9 cellular contexts compared by ENCODE assay signal in the genomic region with DNA sequence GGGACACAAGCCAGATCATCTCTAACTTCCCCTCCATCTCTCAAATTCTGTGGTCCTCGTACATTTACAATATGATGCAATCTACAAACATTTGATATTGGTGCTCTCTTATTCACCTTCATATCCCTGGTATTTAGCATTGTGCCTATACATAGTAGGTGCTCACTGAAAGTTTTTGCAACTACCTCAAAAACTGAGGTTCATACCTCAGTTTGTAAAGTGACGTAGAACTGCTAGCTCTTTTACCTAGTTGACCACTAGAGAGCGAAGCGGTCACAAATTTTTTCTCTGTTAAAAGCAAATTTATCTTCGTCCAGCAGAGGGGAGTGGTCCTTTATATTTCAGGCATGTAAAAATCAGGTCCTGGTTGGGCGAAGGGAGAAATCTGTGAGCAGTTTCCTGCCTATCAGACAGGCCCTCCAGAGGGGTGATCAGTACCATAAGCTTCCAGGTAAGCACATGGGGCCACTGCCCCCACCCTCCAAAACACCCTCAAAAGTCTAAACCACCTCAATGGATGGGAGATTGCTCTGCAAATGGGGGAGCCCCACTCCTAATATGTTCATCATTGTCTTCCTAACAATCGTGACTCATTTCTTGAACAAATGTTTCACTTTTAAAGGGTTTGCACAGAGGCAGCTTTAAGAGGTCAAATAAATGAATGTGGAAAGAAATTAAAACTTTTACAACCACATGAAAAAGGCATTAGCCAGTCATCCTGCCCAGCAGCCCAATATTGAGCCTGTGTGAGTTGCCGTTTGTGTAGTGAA. TPM values are rescaled to one million over a fixed set of nuclear protein-coding genes. Genes with fewer than 3 reads are reported as not detected.
DNase-seq lines count a peak whose midpoint lies in the region; ATAC-seq and TF ChIP-seq lines count a peak whose summit lies in the region.
"Had no signal": no experiment of that assay in that cellular context is flagged by ENCODE, and none has a peak within 500 bp of the region (broad histone marks: within the 10 kb centered on the region; RNA-seq: fewer than 3 reads in every experiment).

No MANE protein-coding gene starts in this region.

- no peak overlapping the region for H2AFZ ChIP-seq in H9 (ENCODE audit: low read length)

- H3K4ac ChIP-seq in H9 (ENCODE audit: low read depth, low read length): no peak overlapping the region

- H3K79me2 ChIP-seq in H9 (ENCODE audit: insufficient read depth, low read length): no peaks in the 10 kb centered on the region

- no peaks in the 10 kb centered on the region for H3K79me1 ChIP-seq in H9 (ENCODE audit: insufficient read depth, low read depth, low read length, poor library complexity, severe bottlenecking)

- H3K14ac ChIP-seq in H9 (ENCODE audit: insufficient read depth, low read length): no peak overlapping the region

- H3K4me3 ChIP-seq in NB4 (ENCODE audit: low read depth, low read length) (no peak overlapping the region), choroid plexus epithelial cell (ENCODE audit: low read depth, low read length) (no peak overlapping the region), vagina (no peak overlapping the region)

- ATAC-seq in SK-N-SH treated with all-trans-retinoic acid at 6 μM for 48 hours: peak; percentile 89
- peak; percentile 77 for ATAC-seq in memory B cell (ENCODE audit: low read depth)

- H4K91ac ChIP-seq in H9 (ENCODE audit: insufficient read length, low read depth, low read length): no peak overlapping the region

- H2BK20ac ChIP-seq in H9 (ENCODE audit: low read depth, low read length, poor library complexity, severe bottlenecking): no peak overlapping the region

- no peak overlapping the region for H4K5ac ChIP-seq in H9 (ENCODE audit: insufficient read length, low read depth, low read length)

- H3K56ac ChIP-seq in H9 (ENCODE audit: insufficient read length, low read depth, low read length): no peak overlapping the region

- TF ChIP-seq POLR2A in NB4 (IDR thresholded peaks at IDR 0.05; ENCODE audit: extremely low read depth, insufficient read length): no peak
- TF ChIP-seq POLR2A in vagina (IDR thresholded peaks at IDR 0.05): no peak

- H3K23me2 ChIP-seq in H9 (ENCODE audit: insufficient read length, low read depth, low read length, poor library complexity, severe bottlenecking): peaks cover 8% of the 10 kb centered on the region

- no peak overlapping the region for H2BK5ac ChIP-seq in H9 (ENCODE audit: insufficient read length, low read length)

- no peak overlapping the region for H3K4me3 Mint-ChIP-seq in H9
- peak overlapping the region; percentile 21 for H3K4me3 Mint-ChIP-seq in memory B cell

- intact Hi-C loops in vagina (cut with DNase I): no loop called here

- no peak overlapping the region for H2BK120ac ChIP-seq in H9 (ENCODE audit: low read depth, low read length, poor library complexity, severe bottlenecking)

- H3K4me1 ChIP-seq in H9 (ENCODE audit: insufficient read depth, low read length) (peaks cover 4% of the 10 kb centered on the region; the same call in 1 of the 2 replicates), vagina (peaks cover 19% of the 10 kb centered on the region)

- no peaks in the 10 kb centered on the region for H3K36me3 Mint-ChIP-seq in H9 (ENCODE audit: insufficient read depth in 1 of 3, low read depth in 3 of 3)
- H3K36me3 Mint-ChIP-seq in memory B cell: no peaks in the 10 kb centered on the region

- no peak overlapping the region for H4K8ac ChIP-seq in H9 (replicated peaks; ENCODE audit: insufficient read length, low read depth, low read length)

- H3K4me1 Mint-ChIP-seq in H9 (peaks cover 19 to 20% of the 10 kb centered on the region in 2 experiments), memory B cell (peaks cover 21% of the 10 kb centered on the region)

- H3K9ac ChIP-seq in H9 (ENCODE audit: extremely low read depth, insufficient read length, low read length): no peak overlapping the region

- H2BK15ac ChIP-seq in H9 (ENCODE audit: low read depth, low read length): no peak overlapping the region

- H4K20me1 ChIP-seq in H9 (ENCODE audit: control insufficient read depth, insufficient read depth, insufficient read length): no peaks in the 10 kb centered on the region

- peak; percentile 54 for DNase-seq in stimulated activated CD4-positive, alpha-beta T cell treated with anti-CD3 and anti-CD28 coated beads, Interleukin-15, amount 100 ng/mL, for 24 hours
- DNase-seq in stimulated activated CD4-positive, alpha-beta T cell treated with anti-CD3 and anti-CD28 coated beads, Interleukin-4, amount 100 ng/mL, for 24 hours: no peak
- DNase-seq in H9 (peak; percentile 61), NB4 (ENCODE audit: low read depth) (peak; percentile 72), choroid plexus epithelial cell (ENCODE audit: low read depth) (peak; percentile 89), memory B cell (ENCODE audit: low spot score in 2 of 2) (peak; percentile 27 to 56), vagina (ENCODE audit: extremely low spot score in 2 of 2) (no peak)

- WGBS in H9 (ENCODE audit: extremely low coverage, insufficient read length, low lambda C conversion rate): no CpG with 5 or more reads among the region's 8 CpGs

- TF ChIP-seq CTCF in H9 (conservative IDR thresholded peaks at IDR 0.05) (peak; percentile 89), NB4 (IDR thresholded peaks at IDR 0.05; ENCODE audit: low read depth, low read length) (peak; percentile 46), choroid plexus epithelial cell (conservative IDR thresholded peaks at IDR 0.05; ENCODE audit: low read depth, low read length) (peak; percentile 81), vagina (IDR thresholded peaks at IDR 0.05) (peak; percentile 44 to 74 (median 51))

- H3K9me3 Mint-ChIP-seq in H9: no peaks in the 10 kb centered on the region
- H3K9me3 Mint-ChIP-seq in memory B cell: no peaks in the 10 kb centered on the region

- no peak overlapping the region for H3K18ac ChIP-seq in H9 (ENCODE audit: insufficient read length, low read depth, low read length)

- no peak overlapping the region for H3K23ac ChIP-seq in H9 (ENCODE audit: insufficient read length, low read depth, low read length)

- H3K27ac ChIP-seq in H9 (ENCODE audit: insufficient read length, low read depth, low read length) (no peak overlapping the region), vagina (peak overlapping the region; percentile 69)

- peaks cover 2% of the 10 kb centered on the region; the same call in 1 of the 2 replicates for H3K27me3 ChIP-seq in H9 (ENCODE audit: insufficient read depth, low read length)
- no peaks in the 10 kb centered on the region for H3K27me3 ChIP-seq in vagina

- H2BK12ac ChIP-seq in H9 (ENCODE audit: insufficient read length, low read depth, low read length): no peak overlapping the region

- H3T11ph ChIP-seq in H9 (ENCODE audit: low read length): no peak overlapping the region

- H3K9me3 ChIP-seq in H9 (ENCODE audit: control insufficient read depth, low read depth, low read length) (no peaks in the 10 kb centered on the region), vagina (no peaks in the 10 kb centered on the region)

- H3K4me2 ChIP-seq in H9 (ENCODE audit: insufficient read depth, insufficient read length, low read length): no peak overlapping the region

- no peaks in the 10 kb centered on the region for H3K36me3 ChIP-seq in vagina

- H3K27me3 Mint-ChIP-seq in H9 (ENCODE audit: low read depth) (peaks cover 21% of the 10 kb centered on the region), memory B cell (peaks cover 2% of the 10 kb centered on the region)

- H2AK5ac ChIP-seq in H9 (ENCODE audit: insufficient read length, low read length): no peak overlapping the region

- H3K27ac Mint-ChIP-seq in H9: peak overlapping the region in 1 of 3 experiments; percentile 38; a peak in 1 of 7 replicates
- peak overlapping the region; percentile 68 for H3K27ac Mint-ChIP-seq in memory B cell

TF ChIP-seq in SK-N-SH treated with all-trans-retinoic acid at 6 μM for 48 hours, 23 proteins besides CTCF, POLR2A, EP300 and RAD21:
- no peak for TF ChIP-seq ZFP3 (CRISPR knock-in tag; IDR thresholded peaks at IDR 0.05)
- no peak for TF ChIP-seq OSR1 (CRISPR knock-in tag; IDR thresholded peaks at IDR 0.05)
- TF ChIP-seq GLIS3 (CRISPR knock-in tag; IDR thresholded peaks at IDR 0.05): no peak
- TF ChIP-seq RARB (CRISPR knock-in tag; IDR thresholded peaks at IDR 0.05): no peak
- no peak for TF ChIP-seq ISL1 (CRISPR knock-in tag; IDR thresholded peaks at IDR 0.05)
- TF ChIP-seq CSDC2 (CRISPR knock-in tag; IDR thresholded peaks at IDR 0.05): no peak
- no peak for TF ChIP-seq BACH2 (CRISPR knock-in tag; IDR thresholded peaks at IDR 0.05; ENCODE audit: borderline replicate concordance)
- TF ChIP-seq, protein P1, sequence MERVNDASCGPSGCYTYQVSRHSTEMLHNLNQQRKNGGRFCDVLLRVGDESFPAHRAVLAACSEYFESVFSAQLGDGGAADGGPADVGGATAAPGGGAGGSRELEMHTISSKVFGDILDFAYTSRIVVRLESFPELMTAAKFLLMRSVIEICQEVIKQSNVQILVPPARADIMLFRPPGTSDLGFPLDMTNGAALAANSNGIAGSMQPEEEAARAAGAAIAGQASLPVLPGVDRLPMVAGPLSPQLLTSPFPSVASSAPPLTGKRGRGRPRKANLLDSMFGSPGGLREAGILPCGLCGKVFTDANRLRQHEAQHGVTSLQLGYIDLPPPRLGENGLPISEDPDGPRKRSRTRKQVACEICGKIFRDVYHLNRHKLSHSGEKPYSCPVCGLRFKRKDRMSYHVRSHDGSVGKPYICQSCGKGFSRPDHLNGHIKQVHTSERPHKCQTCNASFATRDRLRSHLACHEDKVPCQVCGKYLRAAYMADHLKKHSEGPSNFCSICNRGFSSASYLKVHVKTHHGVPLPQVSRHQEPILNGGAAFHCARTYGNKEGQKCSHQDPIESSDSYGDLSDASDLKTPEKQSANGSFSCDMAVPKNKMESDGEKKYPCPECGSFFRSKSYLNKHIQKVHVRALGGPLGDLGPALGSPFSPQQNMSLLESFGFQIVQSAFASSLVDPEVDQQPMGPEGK (CRISPR knock-in tag; IDR thresholded peaks at IDR 0.05; ENCODE audit: borderline replicate concordance): no peak
- TF ChIP-seq SNAI2 (CRISPR knock-in tag; IDR thresholded peaks at IDR 0.05): no peak
- TF ChIP-seq, protein P2, sequence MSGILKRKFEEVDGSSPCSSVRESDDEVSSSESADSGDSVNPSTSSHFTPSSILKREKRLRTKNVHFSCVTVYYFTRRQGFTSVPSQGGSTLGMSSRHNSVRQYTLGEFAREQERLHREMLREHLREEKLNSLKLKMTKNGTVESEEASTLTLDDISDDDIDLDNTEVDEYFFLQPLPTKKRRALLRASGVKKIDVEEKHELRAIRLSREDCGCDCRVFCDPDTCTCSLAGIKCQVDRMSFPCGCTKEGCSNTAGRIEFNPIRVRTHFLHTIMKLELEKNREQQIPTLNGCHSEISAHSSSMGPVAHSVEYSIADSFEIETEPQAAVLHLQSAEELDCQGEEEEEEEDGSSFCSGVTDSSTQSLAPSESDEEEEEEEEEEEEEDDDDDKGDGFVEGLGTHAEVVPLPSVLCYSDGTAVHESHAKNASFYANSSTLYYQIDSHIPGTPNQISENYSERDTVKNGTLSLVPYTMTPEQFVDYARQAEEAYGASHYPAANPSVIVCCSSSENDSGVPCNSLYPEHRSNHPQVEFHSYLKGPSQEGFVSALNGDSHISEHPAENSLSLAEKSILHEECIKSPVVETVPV (CRISPR knock-in tag; IDR thresholded peaks at IDR 0.05): no peak

RNA-seq across cellular contexts. Expression of a gene that starts 10.6 kb away (rescaled TPM):
- total RNA-seq in H9 (2021) (12.7 and 14.1 TPM in 2 replicates), vagina (10.3 TPM)

RNA-seq across cellular contexts. Expression of a gene that starts 29.4 kb away (rescaled TPM):
- total RNA-seq in H9 (2021) (1.7 and 1.9 TPM in 2 replicates), vagina (not detected)
- total RNA-seq: lower leg skin had no signal

Comparison
In these comparisons a context has a peak if more than half of its experiments do, and no peak if none do; other contexts are left out.
1. DNase-seq: peak in stimulated activated CD4-positive, alpha-beta T cell treated with anti-CD3 and anti-CD28 coated beads, Interleukin-15, amount 100 ng/mL, for 24 hours (single experiment), H9 (single experiment), NB4 (single experiment), choroid plexus epithelial cell (single experiment) and memory B cell (2 of 2); none in stimulated activated CD4-positive, alpha-beta T cell treated with anti-CD3 and anti-CD28 coated beads, Interleukin-4, amount 100 ng/mL, for 24 hours (single experiment) and vagina (0 of 2).
2. Peak in every context shown above with its lines, with median percentiles within 50 percentile points of each other: CTCF ChIP-seq.